9 cellular contexts compared by ENCODE assay signal in the genomic region with DNA sequence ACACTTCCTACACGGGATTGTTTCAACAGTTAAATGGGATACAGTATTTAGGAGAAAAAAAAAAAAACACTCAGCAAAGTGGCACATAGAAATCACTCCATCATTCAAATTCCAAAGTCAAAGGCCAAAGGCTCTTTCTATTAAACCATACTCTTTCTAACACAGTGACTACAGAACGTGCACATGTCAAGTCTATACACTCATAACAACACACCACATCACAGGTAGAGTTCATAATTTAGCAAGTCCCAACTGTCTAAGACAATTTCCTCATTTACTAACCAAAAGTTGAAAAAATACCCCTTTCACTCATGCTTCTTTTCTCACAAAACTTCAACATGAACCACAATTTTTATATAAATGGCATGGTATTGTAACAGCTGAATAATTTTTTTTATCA.
"Had no signal": no experiment of that assay in that cellular context is flagged by ENCODE, and none has a peak within 500 bp of the region (broad histone marks: within the 10 kb centered on the region; RNA-seq: fewer than 3 reads in every experiment).

No MANE protein-coding gene starts in this region.

- H3K4me3 ChIP-seq: K562 had no signal

- H3K27ac ChIP-seq: HL-60, KMS-11 had no signal

- H3K9ac ChIP-seq: KMS-11 had no signal

- H3K4me2 ChIP-seq: KMS-11 had no signal

- ATAC-seq: HepG2, K562 had no signal

- H3K4me1 Mint-ChIP-seq: IgD-negative memory B cell had no signal

- FAIRE-seq: HepG2, HTR-8/SVneo, K562 had no signal

- H3K4me3 Mint-ChIP-seq: IgD-negative memory B cell had no signal

- H3K27ac Mint-ChIP-seq: IgD-negative memory B cell had no signal

- DNase-seq: IMR-90, KBM-7, KG1 had no signal
